ENCODE assay signal across 1 cellular context in genomic region chr19:35236638-35237400, GRCh38.
A peak's percentile ranks its signal among the peaks of the same experiment; 100 is the strongest.
TF ChIP-seq lines count a peak whose summit lies in the region.

No MANE protein-coding gene starts in this region.

TF ChIP-seq in K562, 482 proteins besides CTCF, POLR2A, EP300 and RAD21:
- peak; percentile 76; the same call in 1 of the 2 replicates for TF ChIP-seq RFX5 (IDR thresholded peaks at IDR 0.05; ENCODE audit: low read depth, low read length)
- no peak for TF ChIP-seq KLF1 (tag; IDR thresholded peaks at IDR 0.05)
- TF ChIP-seq ZNF12 (CRISPR knock-in tag; IDR thresholded peaks at IDR 0.05): peak; percentile 96
- TF ChIP-seq ETV6 (IDR thresholded peaks at IDR 0.05; ENCODE audit: borderline replicate concordance in 1 of 2, low read depth in 2 of 2, low read length in 1 of 2): no peak
- TF ChIP-seq ETV6 (CRISPR knock-in tag; IDR thresholded peaks at IDR 0.05; ENCODE audit: borderline replicate concordance): no peak
- TF ChIP-seq ZNF511 (CRISPR knock-in tag; IDR thresholded peaks at IDR 0.05): no peak
- no peak for TF ChIP-seq DNMT1 (IDR thresholded peaks at IDR 0.05)
- no peak for TF ChIP-seq U2AF1 (optimal IDR thresholded peaks at IDR 0.05; ENCODE audit: low read depth, low read length)
- TF ChIP-seq DACH1 (IDR thresholded peaks at IDR 0.05; ENCODE audit: partially characterized antibody): no peak
- no peak for TF ChIP-seq SP1 (CRISPR knock-in tag; IDR thresholded peaks at IDR 0.05)
- no peak for TF ChIP-seq HNRNPL (IDR thresholded peaks at IDR 0.05; ENCODE audit: low read depth, low read length)
TF ChIP-seq in K562: peak in this region for 2.
